Comparison of ENCODE assay signal across 25 cellular contexts in the genomic region with DNA sequence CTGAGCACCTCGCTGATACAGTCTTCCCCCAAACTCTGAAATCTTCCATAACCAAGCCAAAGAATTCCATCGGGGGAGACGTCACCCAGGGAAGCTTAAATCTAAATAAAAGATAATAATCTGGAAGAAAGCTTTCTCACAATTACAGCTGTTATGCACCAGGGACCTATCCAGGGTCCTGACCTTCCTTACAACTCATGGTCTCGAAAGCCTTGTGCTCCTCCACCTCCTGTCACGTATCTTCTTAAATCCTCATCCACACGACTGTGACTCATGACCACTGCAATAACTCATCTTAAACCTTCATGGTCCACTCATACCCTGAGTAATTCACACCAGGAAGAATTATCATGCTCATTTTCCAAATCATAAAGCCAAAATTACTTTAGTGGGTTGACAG.
DNase-seq lines count a peak whose midpoint lies in the region; ATAC-seq, FAIRE-seq and TF ChIP-seq lines count a peak whose summit lies in the region.
"Had no signal": no experiment of that assay in that cellular context is flagged by ENCODE, and none has a peak within 500 bp of the region (broad histone marks: within the 10 kb centered on the region; RNA-seq: fewer than 3 reads in every experiment).

No MANE protein-coding gene starts in this region.

- H3K27me3 ChIP-seq in adipocyte (replicated peaks; ENCODE audit: control insufficient read depth, insufficient read depth, low read length) = no peaks in the 10 kb centered on the region
- no peaks in the 10 kb centered on the region for H3K27me3 ChIP-seq in mesenchymal stem cell (ENCODE audit: control insufficient read depth in 1 of 2, insufficient read depth in 1 of 2, low read length in 2 of 2)
- no peaks in the 10 kb centered on the region for H3K27me3 ChIP-seq in pancreas
- H3K27me3 ChIP-seq in Peyer's patch = no peaks in the 10 kb centered on the region
- H3K27me3 ChIP-seq: ovary, spleen, upper lobe of right lung had no signal

- no peak for TF ChIP-seq POLR2A in NB4 (IDR thresholded peaks at IDR 0.05; ENCODE audit: extremely low read depth, insufficient read length)
- no peak for TF ChIP-seq POLR2A in Peyer's patch (IDR thresholded peaks at IDR 0.05)

- H3K79me1 ChIP-seq in mesenchymal stem cell (replicated peaks; ENCODE audit: low read length, poor library complexity, severe bottlenecking) = no peaks in the 10 kb centered on the region

- H3K9ac ChIP-seq in adipocyte (ENCODE audit: low read length) (no peak overlapping the region), mesenchymal stem cell (ENCODE audit: low read length) (no peak overlapping the region)

- no peak overlapping the region for H2BK12ac ChIP-seq in mesenchymal stem cell (ENCODE audit: low read length in 2 of 2)

- no peak overlapping the region for H3K27ac ChIP-seq in mesenchymal stem cell (ENCODE audit: low read length, poor library complexity, severe bottlenecking)
- no peak overlapping the region for H3K27ac ChIP-seq in pancreas
- no peak overlapping the region for H3K27ac ChIP-seq in Peyer's patch
- H3K27ac ChIP-seq: ovary, spleen, upper lobe of right lung had no signal

- ATAC-seq in pancreas = no peak
- ATAC-seq: upper lobe of right lung had no signal

- H3K36me3 ChIP-seq in adipocyte (ENCODE audit: control insufficient read depth, insufficient read depth, low read length, severe bottlenecking) (no peaks in the 10 kb centered on the region), mesenchymal stem cell (ENCODE audit: control insufficient read depth in 1 of 2, insufficient read depth in 2 of 2, low read depth in 1 of 2, low read length in 2 of 2) (no peaks in the 10 kb centered on the region), pancreas (no peaks in the 10 kb centered on the region), Peyer's patch (no peaks in the 10 kb centered on the region)
- H3K36me3 ChIP-seq: ovary, spleen, upper lobe of right lung had no signal

- H3K4me1 ChIP-seq in adipocyte (ENCODE audit: control insufficient read depth, insufficient read depth, low read length) (no peaks in the 10 kb centered on the region), mesenchymal stem cell (ENCODE audit: control insufficient read depth, insufficient read depth, low read depth, low read length) (no peaks in the 10 kb centered on the region), pancreas (no peaks in the 10 kb centered on the region), Peyer's patch (no peaks in the 10 kb centered on the region)
- H3K4me1 ChIP-seq: spleen, upper lobe of right lung had no signal

- no peak overlapping the region for H4K91ac ChIP-seq in mesenchymal stem cell (ENCODE audit: low read length)

- no peak overlapping the region for H2BK15ac ChIP-seq in mesenchymal stem cell (ENCODE audit: low read depth, poor library complexity, severe bottlenecking)

- H4K8ac ChIP-seq in mesenchymal stem cell (ENCODE audit: low read length) = no peak overlapping the region

- no peak overlapping the region for H3K4ac ChIP-seq in mesenchymal stem cell (ENCODE audit: low read depth in 1 of 2, low read length in 2 of 2)

- no peak overlapping the region for H3K23ac ChIP-seq in mesenchymal stem cell (ENCODE audit: low read length in 2 of 2)

- 37% methylated on average over 6 of the region's 6 CpGs for WGBS in mesenchymal stem cell
- WGBS in pancreas, 2 donors = 26 to 36% methylated on average over 6 of the region's 6 CpGs

- no peak overlapping the region for H2BK5ac ChIP-seq in mesenchymal stem cell (ENCODE audit: low read depth, low read length, poor library complexity, severe bottlenecking)

- H2AFZ ChIP-seq in mesenchymal stem cell (ENCODE audit: low read depth, low read length) = no peak overlapping the region

- intact Hi-C loops in pancreas (cut with DNase I) = no loop called here

- H3K14ac ChIP-seq in mesenchymal stem cell (ENCODE audit: low read length in 2 of 2) = no peak overlapping the region

- H2BK120ac ChIP-seq in mesenchymal stem cell (ENCODE audit: low read depth, low read length) = no peak overlapping the region

- H3K9me3 ChIP-seq in adipocyte (ENCODE audit: control insufficient read depth, low read length) = no peaks in the 10 kb centered on the region
- H3K9me3 ChIP-seq in mesenchymal stem cell (ENCODE audit: control insufficient read depth, low read length) = peaks cover 14% of the 10 kb centered on the region
- no peaks in the 10 kb centered on the region for H3K9me3 ChIP-seq in pancreas
- no peaks in the 10 kb centered on the region for H3K9me3 ChIP-seq in Peyer's patch
- H3K9me3 ChIP-seq: ovary, upper lobe of right lung had no signal

- H2AK5ac ChIP-seq in mesenchymal stem cell (ENCODE audit: low read length, severe bottlenecking) = no peak overlapping the region

- no peak overlapping the region for H3K4me2 ChIP-seq in mesenchymal stem cell (ENCODE audit: low read length, poor library complexity, severe bottlenecking)

- no peak for FAIRE-seq in pancreas (lab: Jason Lieb, UNC)
- FAIRE-seq: frontal cortex, H1, kidney had no signal

- H3K4me3 ChIP-seq in NB4 (ENCODE audit: low read depth, low read length) (no peak overlapping the region), adipocyte (ENCODE audit: low read length) (no peak overlapping the region), mesenchymal stem cell (ENCODE audit: insufficient read depth in 1 of 2, low read depth in 1 of 2, low read length in 2 of 2) (no peak overlapping the region), pancreas (no peak overlapping the region), Peyer's patch (no peak overlapping the region)
- H3K4me3 ChIP-seq: ovary, spleen, upper lobe of right lung had no signal

- no peak for TF ChIP-seq CTCF in NB4 (IDR thresholded peaks at IDR 0.05; ENCODE audit: low read depth, low read length)
- TF ChIP-seq CTCF in pancreas (IDR thresholded peaks at IDR 0.05) = no peak
- no peak for TF ChIP-seq CTCF in Peyer's patch (IDR thresholded peaks at IDR 0.05)

- H3K18ac ChIP-seq in mesenchymal stem cell (ENCODE audit: low read depth in 1 of 2, low read length in 2 of 2) = no peak overlapping the region

- DNase-seq in ELR (ENCODE audit: low read depth) (peak; percentile 40), NB4 (ENCODE audit: low read depth) (peak; percentile 80), adipocyte (ENCODE audit: low read depth) (peak; percentile 5), mesenchymal stem cell (peak; percentile 54), pancreas (no peak), Peyer's patch (no peak), glomerular visceral epithelial cell (ENCODE audit: extremely low spot score) (no peak), HCEC 1CT (no peak)
- DNase-seq: activated CD4-positive, alpha-beta T cell treated with anti-CD3 and anti-CD28 coated beads, Interleukin-2, amount 10 ng/mL, durations not matched to agents 24 days and 14 days; activated naive CD8-positive, alpha-beta T cell treated with anti-CD3 and anti-CD28 coated beads, Interleukin-2, amount 10 ng/mL, durations not matched to agents 7 days and 5 days; activated T-cell treated with anti-CD3 and anti-CD28 coated beads, Interleukin-2, amount 50 U/mL, for 24 hours; caudate nucleus; DMS153; Karpas-422; kidney; NCI-H1930; NCI-H524 treated with DMSO at 0.1 percent for 48 hours; ovary; Right ventricle myocardium superior; spleen; stimulated activated naive CD4-positive, alpha-beta T cell treated with Interleukin-2 at 50 U/mL for 16 hours; T-helper 9 cell; upper lobe of right lung had no signal

Comparison
In these comparisons a context has a peak if more than half of its experiments do, and no peak if none do; other contexts are left out.
1. DNase-seq: peak in ELR (single experiment), NB4 (single experiment), adipocyte (single experiment) and mesenchymal stem cell (single experiment); none in pancreas (0 of 6), Peyer's patch (0 of 3), glomerular visceral epithelial cell (single experiment) and HCEC 1CT (single experiment).